Comparison of ENCODE assay signal across 16 cellular contexts in genomic region chr10:98967601-98968000, GRCh38.
A peak's percentile ranks its signal among the peaks of the same experiment; 100 is the strongest.
DNase-seq lines count a peak whose midpoint lies in the region; TF ChIP-seq lines count a peak whose summit lies in the region.
"Had no signal": no experiment of that assay in that cellular context is flagged by ENCODE, and none has a peak within 500 bp of the region (broad histone marks: within the 10 kb centered on the region; RNA-seq: fewer than 3 reads in every experiment).

No MANE protein-coding gene starts in this region.

- H3K27ac ChIP-seq in ascending aorta, result peak overlapping the region; percentile 42 to 59
- H3K27ac ChIP-seq in smooth muscle cell (ENCODE audit: low read depth), result peak overlapping the region; percentile 30
- H3K27ac ChIP-seq in effector memory CD4-positive, alpha-beta T cell (ENCODE audit: insufficient read depth, low read length, poor library complexity, severe bottlenecking), result no peak overlapping the region
- H3K27ac ChIP-seq: A549, C4-2B had no signal

- no peaks in the 10 kb centered on the region for H4K20me1 ChIP-seq in smooth muscle cell (ENCODE audit: low read depth)

- H3K9me3 ChIP-seq in ascending aorta (no peaks in the 10 kb centered on the region), smooth muscle cell (replicated peaks; ENCODE audit: low read depth) (no peaks in the 10 kb centered on the region)
- H3K9me3 ChIP-seq in effector memory CD4-positive, alpha-beta T cell (ENCODE audit: control insufficient read depth, low read length), result no peaks in the 10 kb centered on the region
- H3K9me3 ChIP-seq: A549 had no signal

- no peak overlapping the region for H3K9ac ChIP-seq in smooth muscle cell (ENCODE audit: low read depth)

- peak; percentile 45 for DNase-seq in HCEC 1CT
- no peak for DNase-seq in ascending aorta (ENCODE audit: low spot score in 2 of 2)
- DNase-seq in fibroblast of gingiva (ENCODE audit: low read depth), result peak; percentile 41
- no peak for DNase-seq in smooth muscle cell (lab: John Stamatoyannopoulos, UW; ENCODE audit: unreplicated experiment)
- DNase-seq in NCI-H1092 (lab: John Stamatoyannopoulos, UW), result no peak
- DNase-seq in glomerular visceral epithelial cell (ENCODE audit: extremely low spot score), result no peak
- no peak for DNase-seq in effector memory CD4-positive, alpha-beta T cell
- DNase-seq: Caco-2; H9; MV-4-11; NCI-H1436 treated with DMSO at 0.1 percent for 48 hours; NCI-H2081 treated with DMSO at 0.1 percent for 48 hours; NCI-H524; NK-92 treated with Interleukin-12 subunit alpha and Interleukin-12 subunit beta, amount 100 ng/mL, for 24 hours had no signal

- H3K27me3 ChIP-seq in ascending aorta, result no peaks in the 10 kb centered on the region
- no peaks in the 10 kb centered on the region for H3K27me3 ChIP-seq in smooth muscle cell (ENCODE audit: low read depth)
- no peaks in the 10 kb centered on the region for H3K27me3 ChIP-seq in effector memory CD4-positive, alpha-beta T cell (replicated peaks; ENCODE audit: control insufficient read depth, insufficient read depth, low read length, poor library complexity, severe bottlenecking)

- no peaks in the 10 kb centered on the region for H3K79me2 ChIP-seq in smooth muscle cell (ENCODE audit: low read depth)

- intact Hi-C loops in ascending aorta (cut with DNase I), result loop anchor here (10.0 kb wide), 1 partner anchor 267 kb away; the partner anchor contains the start of gene HPSE2

- no peak for TF ChIP-seq CTCF in ascending aorta (IDR thresholded peaks at IDR 0.05)
- TF ChIP-seq CTCF in smooth muscle cell (IDR thresholded peaks at IDR 0.05; ENCODE audit: borderline replicate concordance, insufficient read depth, poor library complexity, severe bottlenecking), result no peak

- H3K36me3 ChIP-seq in ascending aorta (no peaks in the 10 kb centered on the region), smooth muscle cell (ENCODE audit: low read depth) (no peaks in the 10 kb centered on the region)
- no peaks in the 10 kb centered on the region for H3K36me3 ChIP-seq in effector memory CD4-positive, alpha-beta T cell (ENCODE audit: control insufficient read depth, insufficient read depth, low read length)

- H3K4me2 ChIP-seq in smooth muscle cell, result peak overlapping the region; percentile 8
- H3K4me2 ChIP-seq: A549 had no signal

- H2AFZ ChIP-seq in smooth muscle cell (ENCODE audit: low read depth), result no peak overlapping the region

- H3K4me3 ChIP-seq in ascending aorta (no peak overlapping the region), smooth muscle cell (no peak overlapping the region)
- no peak overlapping the region for H3K4me3 ChIP-seq in effector memory CD4-positive, alpha-beta T cell (ENCODE audit: insufficient read depth, low read depth, low read length, poor library complexity, severe bottlenecking)
- H3K4me3 ChIP-seq: A549 had no signal

- H3F3A ChIP-seq in smooth muscle cell (ENCODE audit: low read depth), result no peaks in the 10 kb centered on the region

- H3K4me1 ChIP-seq in ascending aorta, result no peaks in the 10 kb centered on the region
- no peaks in the 10 kb centered on the region for H3K4me1 ChIP-seq in smooth muscle cell (ENCODE audit: low read depth)
- H3K4me1 ChIP-seq in effector memory CD4-positive, alpha-beta T cell (ENCODE audit: control insufficient read depth, insufficient read depth, low read length, poor library complexity, severe bottlenecking), result no peaks in the 10 kb centered on the region
- H3K4me1 ChIP-seq: A549, Caco-2 had no signal

Comparison
In these comparisons a context has a peak if more than half of its experiments do, and no peak if none do; other contexts are left out.
1. DNase-seq: peak in HCEC 1CT (single experiment) and fibroblast of gingiva (single experiment); none in ascending aorta (0 of 2), smooth muscle cell (single experiment), NCI-H1092 (single experiment), glomerular visceral epithelial cell (single experiment) and effector memory CD4-positive, alpha-beta T cell (0 of 3).